8 cellular contexts compared by ENCODE assay signal in genomic region chrX:99761731-99762130, GRCh38.
"Had no signal": no experiment of that assay in that cellular context is flagged by ENCODE, and none has a peak within 500 bp of the region (broad histone marks: within the 10 kb centered on the region; RNA-seq: fewer than 3 reads in every experiment).

No MANE protein-coding gene starts in this region.

- H3K27ac Mint-ChIP-seq: GM23338, H9, HFFc6 had no signal

- DNase-seq: GM23248, GOT3, H7, H9, HCEC 1CT, HFFc6 had no signal

- H3K4me1 ChIP-seq: HAP-1 had no signal

- H3K4me3 ChIP-seq: GM23248, GM23338, HAP-1 had no signal

- H3K9me3 ChIP-seq: HAP-1 had no signal

- H3K4me3 Mint-ChIP-seq: GM23338, H9, HFFc6 had no signal

- H3K36me3 ChIP-seq: HAP-1 had no signal

- H3K27ac ChIP-seq: GM23248 had no signal
